15 cellular contexts compared by ENCODE assay signal in the genomic region with DNA sequence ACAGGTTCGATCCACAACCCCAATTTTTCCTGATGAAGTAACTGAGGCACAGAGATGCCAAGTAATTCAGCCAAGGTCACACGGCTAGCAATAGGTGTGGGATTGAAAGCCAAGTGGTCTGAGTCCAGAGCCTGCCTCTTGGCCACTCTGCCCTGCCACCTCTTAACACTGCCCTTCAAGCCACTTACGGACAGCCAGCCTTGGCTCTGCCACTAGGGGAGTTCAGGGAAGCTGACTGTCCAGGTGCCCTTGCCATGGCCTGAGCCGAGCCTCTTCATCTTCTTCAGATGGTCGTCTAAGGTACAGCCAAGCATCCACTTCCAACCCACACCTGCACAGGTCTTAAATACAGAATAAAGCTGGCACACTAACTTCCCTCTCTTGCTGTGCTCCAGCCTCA.
"Had no signal": no experiment of that assay in that cellular context is flagged by ENCODE, and none has a peak within 500 bp of the region (broad histone marks: within the 10 kb centered on the region; RNA-seq: fewer than 3 reads in every experiment).

No MANE protein-coding gene starts in this region.

- H3K27me3 ChIP-seq: ascending aorta, thyroid gland had no signal

- FAIRE-seq: pancreas had no signal

- H3K27ac ChIP-seq: ascending aorta, cardiac muscle cell, esophagus squamous epithelium, pancreas, thyroid gland had no signal

- H3K9me3 ChIP-seq: ascending aorta, esophagus squamous epithelium, pancreas, thyroid gland had no signal

- H3K4me3 ChIP-seq: ascending aorta, cardiac muscle cell, esophagus squamous epithelium, lung, pancreas, thyroid gland had no signal

- H3K4me1 ChIP-seq: ascending aorta, pancreas had no signal

- H3K36me3 ChIP-seq: ascending aorta, cardiac muscle cell, esophagus squamous epithelium, pancreas, thyroid gland had no signal

- DNase-seq: activated CD4-positive, alpha-beta memory T cell treated with anti-CD3 and anti-CD28 coated beads for 36 hours; activated CD4-positive, CD25-positive, alpha-beta regulatory T cell treated with anti-CD3 and anti-CD28 coated beads, Interleukin-2, amount 50 U/mL, for 72 hours; activated gamma-delta T cell treated with Interleukin-2 at 50 U/mL for 16 hours; activated T-cell treated with anti-CD3 and anti-CD28 coated beads, Interleukin-2, amount 50 U/mL, for 48 hours; esophagus squamous epithelium; foreskin fibroblast; immature natural killer cell; pancreas; stimulated activated CD4-positive, alpha-beta T cell treated with anti-CD3 and anti-CD28 coated beads, Interleukin-15, amount 100 ng/mL, for 24 hours; stimulated activated CD4-positive, alpha-beta T cell treated with anti-CD3 and anti-CD28 coated beads, Interleukin-4, amount 100 ng/mL, for 24 hours; SW 1271; thyroid gland had no signal
